In genomic region chr4:75726577-75726976, GRCh38 we compare ENCODE assay signal across 11 cellular contexts. TPM values are rescaled to one million over a fixed set of nuclear protein-coding genes. Genes with fewer than 3 reads are reported as not detected.
DNase-seq lines count a peak whose midpoint lies in the region; ATAC-seq and TF ChIP-seq lines count a peak whose summit lies in the region.
"Had no signal": no experiment of that assay in that cellular context is flagged by ENCODE, and none has a peak within 500 bp of the region (broad histone marks: within the 10 kb centered on the region; RNA-seq: fewer than 3 reads in every experiment).

No MANE protein-coding gene starts in this region.

- no peak for TF ChIP-seq EP300 in upper lobe of left lung (IDR thresholded peaks at IDR 0.05)

- H3K9me3 ChIP-seq in left ventricle myocardium inferior (replicated peaks) (no peaks in the 10 kb centered on the region), upper lobe of left lung (no peaks in the 10 kb centered on the region)

- TF ChIP-seq POLR2A in upper lobe of left lung (IDR thresholded peaks at IDR 0.05): no peak

- H3K36me3 Mint-ChIP-seq in activated naive CD8-positive, alpha-beta T cell treated with anti-CD3 and anti-CD28 coated beads for 36 hours: peaks cover 11% of the 10 kb centered on the region

- no peaks in the 10 kb centered on the region for H3K27me3 ChIP-seq in left ventricle myocardium inferior (ENCODE audit: low read depth)
- no peaks in the 10 kb centered on the region for H3K27me3 ChIP-seq in upper lobe of left lung

- 85 to 92% methylated on average over 3 of the region's 3 CpGs for WGBS in upper lobe of left lung, 2 donors

- intact Hi-C loops in left ventricle myocardium inferior (cut with micrococcal nuclease): no loop called here
- intact Hi-C loops in left ventricle myocardium superior (cut with micrococcal nuclease): loop anchor here (10.0 kb wide), 1 partner anchor 52 kb away; the partner anchor contains the start of gene G3BP2

- no peak for DNase-seq in left ventricle myocardium inferior
- DNase-seq in left ventricle myocardium superior: no peak
- DNase-seq in activated naive CD8-positive, alpha-beta T cell treated with anti-CD3 and anti-CD28 coated beads for 36 hours: no peak
- DNase-seq in iris pigment epithelial cell (ENCODE audit: low read depth): peak; percentile 30
- DNase-seq in upper lobe of left lung: no peak
- DNase-seq in cortex of kidney (lab: John Stamatoyannopoulos, UW): no peak
- no peak for DNase-seq in activated CD4-positive, alpha-beta T cell treated with anti-CD3 and anti-CD28 coated beads for 1 hour
- DNase-seq: activated CD4-positive, alpha-beta T cell treated with anti-CD3 and anti-CD28 coated beads, Interleukin-2, amount 50 U/mL, for 48 hours; islet precursor cell; NCI-H1436 treated with DMSO at 0.1 percent for 48 hours had no signal

- ATAC-seq in left ventricle myocardium superior: no peak
- no peak for ATAC-seq in upper lobe of left lung (ENCODE audit: low FRiP score in 2 of 2)
- no peak for ATAC-seq in HG03135 (IDR thresholded peaks at IDR 0.05; ENCODE audit: unreplicated experiment)

- no peaks in the 10 kb centered on the region for H3K9me3 Mint-ChIP-seq in activated naive CD8-positive, alpha-beta T cell treated with anti-CD3 and anti-CD28 coated beads for 36 hours

- H3K27ac ChIP-seq in left ventricle myocardium inferior (replicated peaks): peak overlapping the region; percentile 97
- peak overlapping the region in 3 of 4 donors; percentile 1 to 31 (median 6) for H3K27ac ChIP-seq in upper lobe of left lung

- peak overlapping the region; percentile 92 for H3K4me3 ChIP-seq in left ventricle myocardium inferior
- peak overlapping the region in 1 of 4 donors; percentile 79 for H3K4me3 ChIP-seq in upper lobe of left lung

- H3K36me3 ChIP-seq in left ventricle myocardium inferior (no peaks in the 10 kb centered on the region), upper lobe of left lung (no peaks in the 10 kb centered on the region)

- peaks cover 53% of the 10 kb centered on the region for H3K4me1 Mint-ChIP-seq in activated naive CD8-positive, alpha-beta T cell treated with anti-CD3 and anti-CD28 coated beads for 36 hours

- peak overlapping the region; percentile 5 for H3K4me3 Mint-ChIP-seq in activated naive CD8-positive, alpha-beta T cell treated with anti-CD3 and anti-CD28 coated beads for 36 hours

- H3K27ac Mint-ChIP-seq in activated naive CD8-positive, alpha-beta T cell treated with anti-CD3 and anti-CD28 coated beads for 36 hours: no peak overlapping the region

- peaks cover 89% of the 10 kb centered on the region for H3K4me1 ChIP-seq in left ventricle myocardium inferior
- H3K4me1 ChIP-seq in upper lobe of left lung: peaks cover 19 to 57% (median 30%) of the 10 kb centered on the region in 4 donors

- H3K27me3 Mint-ChIP-seq in activated naive CD8-positive, alpha-beta T cell treated with anti-CD3 and anti-CD28 coated beads for 36 hours: no peaks in the 10 kb centered on the region

- TF ChIP-seq CTCF in left ventricle myocardium inferior (IDR thresholded peaks at IDR 0.05; ENCODE audit: borderline replicate concordance): no peak
- no peak for TF ChIP-seq CTCF in upper lobe of left lung (IDR thresholded peaks at IDR 0.05)

RNA-seq across cellular contexts. Expression of gene USO1, which starts 2.2 kb away (rescaled TPM):
- total RNA-seq in left ventricle myocardium inferior (84.3 TPM), left ventricle myocardium superior (96.8 TPM), upper lobe of left lung (100 to 1,000 TPM in 1 of 6 donors, 10 to 100 TPM in 5; 23.7 to 111 (median 54.3) TPM)
- total RNA-seq in activated naive CD8-positive, alpha-beta T cell treated with anti-CD3 and anti-CD28 coated beads for 36 hours: 10 to 100 TPM; 43.7 to 45.7 TPM

RNA-seq across cellular contexts. Expression of gene G3BP2, which starts 53.4 kb away (rescaled TPM):
- total RNA-seq in left ventricle myocardium inferior (71.2 TPM), left ventricle myocardium superior (74.1 TPM), upper lobe of left lung (100 to 1,000 TPM in 3 of 6 donors, 10 to 100 TPM in 3; 42.8 to 121 (median 97.1) TPM)
- 100 to 1,000 TPM; 249 to 251 TPM for total RNA-seq in activated naive CD8-positive, alpha-beta T cell treated with anti-CD3 and anti-CD28 coated beads for 36 hours
